In the genomic region with DNA sequence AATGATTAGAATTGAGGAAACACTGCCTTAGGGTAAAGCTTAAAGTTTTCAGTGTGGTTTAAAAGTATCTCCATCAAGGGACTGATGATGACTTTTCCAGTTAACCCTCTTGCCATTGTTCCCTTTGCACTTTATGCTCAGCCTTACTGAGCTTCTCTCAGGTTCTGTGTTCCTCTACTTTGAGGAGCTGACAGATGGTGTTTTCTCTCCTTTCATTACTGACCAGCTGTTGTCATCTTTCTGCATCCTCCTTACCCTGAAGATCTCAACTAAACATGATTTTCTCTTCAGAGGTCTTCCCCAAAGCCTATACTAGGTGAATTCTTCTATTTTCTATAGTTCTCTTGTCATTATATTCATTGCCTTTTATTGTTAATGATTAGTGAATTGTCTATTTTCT, we compare ENCODE assay signal across 17 cellular contexts.
DNase-seq lines count a peak whose midpoint lies in the region; ATAC-seq lines count a peak whose summit lies in the region.
"Had no signal": no experiment of that assay in that cellular context is flagged by ENCODE, and none has a peak within 500 bp of the region (broad histone marks: within the 10 kb centered on the region; RNA-seq: fewer than 3 reads in every experiment).

No MANE protein-coding gene starts in this region.

- no peak for ATAC-seq in GM18868 (IDR thresholded peaks at IDR 0.05; ENCODE audit: unreplicated experiment)

- peak overlapping the region; percentile 45 for H3K27ac ChIP-seq in trophoblast cell (ENCODE audit: low read depth, low read length)
- H3K27ac ChIP-seq: BLaER1 treated with 17β-estradiol and CSF1 and Interleukin-3, amounts not matched to agents 10 nM and 100 nM had no signal

- H3K27ac Mint-ChIP-seq in activated naive CD8-positive, alpha-beta T cell treated with anti-CD3 and anti-CD28 coated beads for 36 hours: no peak overlapping the region
- H3K27ac Mint-ChIP-seq: CD4-positive, CD25-positive, alpha-beta regulatory T cell; H9 had no signal

- H3K9me3 Mint-ChIP-seq in activated naive CD8-positive, alpha-beta T cell treated with anti-CD3 and anti-CD28 coated beads for 36 hours: peaks cover 1% of the 10 kb centered on the region

- no peak overlapping the region for H3K9ac ChIP-seq in trophoblast cell (ENCODE audit: low read length)
- H3K9ac ChIP-seq: BLaER1 treated with 17β-estradiol and CSF1 and Interleukin-3, amounts not matched to agents 10 nM and 100 nM had no signal

- H3K4me2 ChIP-seq in trophoblast cell (ENCODE audit: low read length): no peak overlapping the region
- H3K4me2 ChIP-seq: BLaER1 treated with 17β-estradiol and CSF1 and Interleukin-3, amounts not matched to agents 10 nM and 100 nM had no signal

- no peak overlapping the region for H3K14ac ChIP-seq in trophoblast cell (ENCODE audit: low read length)

- H4K8ac ChIP-seq in trophoblast cell (ENCODE audit: low read depth, low read length): no peak overlapping the region

- H3K23ac ChIP-seq in trophoblast cell (ENCODE audit: low read length): no peak overlapping the region

- H3K79me1 ChIP-seq in trophoblast cell (ENCODE audit: low read length): peaks cover 5% of the 10 kb centered on the region

- no peak overlapping the region for H2AFZ ChIP-seq in trophoblast cell (ENCODE audit: insufficient read depth, low read length, poor library complexity)

- no peaks in the 10 kb centered on the region for H3K27me3 ChIP-seq in trophoblast cell (ENCODE audit: insufficient read depth, low read length)
- H3K27me3 ChIP-seq: BLaER1 treated with 17β-estradiol and CSF1 and Interleukin-3, amounts not matched to agents 10 nM and 100 nM had no signal

- no peaks in the 10 kb centered on the region for H3K27me3 Mint-ChIP-seq in activated naive CD8-positive, alpha-beta T cell treated with anti-CD3 and anti-CD28 coated beads for 36 hours
- H3K27me3 Mint-ChIP-seq: CD4-positive, CD25-positive, alpha-beta regulatory T cell had no signal

- H3K4me1 ChIP-seq in trophoblast cell (ENCODE audit: control insufficient read depth in 1 of 2, insufficient read depth in 2 of 2, low read length in 2 of 2): peaks cover 2 to 8% of the 10 kb centered on the region in 2 experiments
- H3K4me1 ChIP-seq: BLaER1 treated with 17β-estradiol and CSF1 and Interleukin-3, amounts not matched to agents 10 nM and 100 nM had no signal

- H3K18ac ChIP-seq in trophoblast cell (ENCODE audit: low read length): no peak overlapping the region

- no peaks in the 10 kb centered on the region for H3K9me3 ChIP-seq in trophoblast cell (ENCODE audit: insufficient read depth, low read depth, low read length)
- H3K9me3 ChIP-seq: BLaER1 treated with 17β-estradiol and CSF1 and Interleukin-3, amounts not matched to agents 10 nM and 100 nM had no signal

- no peak overlapping the region for H3K4me3 ChIP-seq in trophoblast cell (ENCODE audit: low read depth, low read length)
- H3K4me3 ChIP-seq: BLaER1 treated with 17β-estradiol and CSF1 and Interleukin-3, amounts not matched to agents 10 nM and 100 nM had no signal

- no peak overlapping the region for H4K91ac ChIP-seq in trophoblast cell (ENCODE audit: low read depth, low read length)

- DNase-seq in DMS 273 treated with DMSO at 0.1 percent for 48 hours (lab: John Stamatoyannopoulos, UW) (peak; percentile 85), NCI-H2171 (lab: John Stamatoyannopoulos, UW) (peak; percentile 63), NCI-H82 treated with DMSO at 0.1 percent for 48 hours (lab: John Stamatoyannopoulos, UW; ENCODE audit: unreplicated experiment) (peak; percentile 68), trophoblast cell (no peak), NCI-H1417 treated with DMSO at 0.1 percent for 48 hours (lab: John Stamatoyannopoulos, UW) (no peak)
- no peak for DNase-seq in effector CD8-positive, alpha-beta T cell (lab: John Stamatoyannopoulos, UW)
- no peak for DNase-seq in activated naive CD8-positive, alpha-beta T cell treated with anti-CD3 and anti-CD28 coated beads for 36 hours
- DNase-seq: ACHN; CD4-positive, CD25-positive, alpha-beta regulatory T cell; DMS153; DMS79 treated with DMSO at 0.1 percent for 48 hours; EL; GDM1; GOT3; H9 had no signal

- no peak overlapping the region for H2AK5ac ChIP-seq in trophoblast cell (ENCODE audit: low read length)

- H2BK12ac ChIP-seq in trophoblast cell (ENCODE audit: low read length): no peak overlapping the region

- no peak overlapping the region for H3K4ac ChIP-seq in trophoblast cell (ENCODE audit: low read depth, low read length)

- H3K79me2 ChIP-seq in trophoblast cell (ENCODE audit: control insufficient read depth, insufficient read depth, low read length, poor library complexity): no peaks in the 10 kb centered on the region

- H3K36me3 ChIP-seq in trophoblast cell (ENCODE audit: control insufficient read depth in 1 of 2, insufficient read depth in 2 of 2, low read length in 2 of 2): no peaks in the 10 kb centered on the region
- H3K36me3 ChIP-seq: BLaER1 treated with 17β-estradiol and CSF1 and Interleukin-3, amounts not matched to agents 10 nM and 100 nM had no signal

- no peak overlapping the region for H2BK120ac ChIP-seq in trophoblast cell (ENCODE audit: insufficient read depth, low read length, poor library complexity)

- no peak overlapping the region for H4K12ac ChIP-seq in trophoblast cell (ENCODE audit: low read depth, low read length)

- H3K36me3 Mint-ChIP-seq in activated naive CD8-positive, alpha-beta T cell treated with anti-CD3 and anti-CD28 coated beads for 36 hours: no peaks in the 10 kb centered on the region
- H3K36me3 Mint-ChIP-seq: CD4-positive, CD25-positive, alpha-beta regulatory T cell had no signal

- no peak overlapping the region for H2BK5ac ChIP-seq in trophoblast cell (ENCODE audit: low read depth, low read length, poor library complexity)

- no peaks in the 10 kb centered on the region for H3K4me1 Mint-ChIP-seq in activated naive CD8-positive, alpha-beta T cell treated with anti-CD3 and anti-CD28 coated beads for 36 hours
- H3K4me1 Mint-ChIP-seq: CD4-positive, CD25-positive, alpha-beta regulatory T cell had no signal

- H3K4me3 Mint-ChIP-seq in activated naive CD8-positive, alpha-beta T cell treated with anti-CD3 and anti-CD28 coated beads for 36 hours: no peak overlapping the region
- H3K4me3 Mint-ChIP-seq: CD4-positive, CD25-positive, alpha-beta regulatory T cell; H9 had no signal

Comparison
In these comparisons a context has a peak if more than half of its experiments do, and no peak if none do; other contexts are left out.
1. DNase-seq: peak in DMS 273 treated with DMSO at 0.1 percent for 48 hours (single experiment), NCI-H2171 (single experiment) and NCI-H82 treated with DMSO at 0.1 percent for 48 hours (single experiment); none in trophoblast cell (0 of 2), NCI-H1417 treated with DMSO at 0.1 percent for 48 hours (single experiment), effector CD8-positive, alpha-beta T cell (single experiment) and activated naive CD8-positive, alpha-beta T cell treated with anti-CD3 and anti-CD28 coated beads for 36 hours (single experiment).